ENCODE assay signal across 8 cellular contexts in genomic region chr18:62505669-62506494, GRCh38. TPM values are rescaled to one million over a fixed set of nuclear protein-coding genes. Genes with fewer than 3 reads are reported as not detected.
DNase-seq lines count a peak whose midpoint lies in the region; ATAC-seq, FAIRE-seq and TF ChIP-seq lines count a peak whose summit lies in the region.

No MANE protein-coding gene starts in this region.

- H3K9ac ChIP-seq in K562 (ENCODE audit: insufficient read depth in 1 of 2, low read depth in 2 of 2, low read length in 2 of 2) (peak overlapping the region; percentile 41 to 58; a peak in 3 of 4 replicates), mesenchymal stem cell (ENCODE audit: low read length) (peak overlapping the region; percentile 94)

- H4K8ac ChIP-seq in mesenchymal stem cell (ENCODE audit: low read length), result peak overlapping the region; percentile 90

- H3K9me3 ChIP-seq in OCI-LY7 (ENCODE audit: low read length), result no peaks in the 10 kb centered on the region
- H3K9me3 ChIP-seq in K562 (replicated peaks; ENCODE audit: control insufficient read depth, insufficient read depth, low read depth, low read length), result no peaks in the 10 kb centered on the region
- no peaks in the 10 kb centered on the region for H3K9me3 ChIP-seq in mesenchymal stem cell (ENCODE audit: control insufficient read depth, low read length)

- DNase-seq in OCI-LY7 (ENCODE audit: low spot score) (peak; percentile 56), K562 (ENCODE audit: extremely low read depth in 1 of 4, low spot score in 3 of 4) (no peak), mesenchymal stem cell (peak; percentile 38), NCI-H2196 treated with DMSO at 0.1 percent for 48 hours (lab: John Stamatoyannopoulos, UW; ENCODE audit: unreplicated experiment) (no peak), hippocampal formation (lab: John Stamatoyannopoulos, UW) (no peak)

- H3K27me3 ChIP-seq in K562 (ENCODE audit: control insufficient read depth in 2 of 2, insufficient read depth in 2 of 2, low read length in 2 of 2) (no peaks in the 10 kb centered on the region), mesenchymal stem cell (ENCODE audit: control insufficient read depth in 1 of 2, insufficient read depth in 1 of 2, low read length in 2 of 2) (no peaks in the 10 kb centered on the region)

- H4K20me1 ChIP-seq in OCI-LY7 (ENCODE audit: insufficient read depth, low read length), result no peaks in the 10 kb centered on the region
- H4K20me1 ChIP-seq in K562 (replicated peaks; ENCODE audit: control insufficient read depth, insufficient read depth, low read length), result no peaks in the 10 kb centered on the region

- peaks cover 18% of the 10 kb centered on the region for H3K4me1 ChIP-seq in OCI-LY7 (ENCODE audit: insufficient read depth, low read length, poor library complexity, severe bottlenecking)
- H3K4me1 ChIP-seq in K562 (replicated peaks in 1 of 2; ENCODE audit: control insufficient read depth in 2 of 2, insufficient read depth in 2 of 2, low read length in 2 of 2), result no peaks in the 10 kb centered on the region; a peak in 1 of 5 replicates
- H3K4me1 ChIP-seq in mesenchymal stem cell (ENCODE audit: control insufficient read depth, insufficient read depth, low read depth, low read length), result no peaks in the 10 kb centered on the region
- H3K4me1 ChIP-seq in urinary bladder (ENCODE audit: insufficient read depth), result no peaks in the 10 kb centered on the region

- no peak overlapping the region for H2BK5ac ChIP-seq in mesenchymal stem cell (ENCODE audit: low read depth, low read length, poor library complexity, severe bottlenecking)

- no peak for TF ChIP-seq EP300 in K562 (IDR thresholded peaks at IDR 0.05; ENCODE audit: low read length)

- no peak for TF ChIP-seq CTCF in OCI-LY7 (conservative IDR thresholded peaks at IDR 0.05; ENCODE audit: low read length)
- TF ChIP-seq CTCF in K562 (IDR thresholded peaks at IDR 0.05 in 2 of 3, conservative IDR thresholded peaks at IDR 0.05 in 1 of 3; ENCODE audit: insufficient read depth in 2 of 3, low read depth in 1 of 3, low read length in 3 of 3), result no peak

- ATAC-seq in GM18861 (IDR thresholded peaks at IDR 0.05; ENCODE audit: unreplicated experiment) (peak; percentile 90), HG02884 (IDR thresholded peaks at IDR 0.05; ENCODE audit: unreplicated experiment) (peak; percentile 91), K562 (peak; percentile 44)

- POLR2A ChIA-PET in OCI-LY7 (lab: Charles Lee) (interaction anchor here (0.6 kb wide), 2 partner anchors 109 to 228 kb away, joined by 3 read pairs; no protein-coding TSS in a partner anchor), K562 (lab: Yijun Ruan, JAX) (interaction anchor here (0.6 to 1.2 kb wide), 2 partner anchors 9 to 475 kb away, joined by 3 to 6 read pairs; no protein-coding TSS in a partner anchor)

- no peak overlapping the region for H3K23ac ChIP-seq in mesenchymal stem cell (ENCODE audit: low read length in 2 of 2)

- H3K4ac ChIP-seq in mesenchymal stem cell (ENCODE audit: low read depth in 1 of 2, low read length in 2 of 2), result no peak overlapping the region

- H3K36me3 ChIP-seq in OCI-LY7 (ENCODE audit: insufficient read depth, low read length) (no peaks in the 10 kb centered on the region), K562 (ENCODE audit: control insufficient read depth, insufficient read depth, low read length) (no peaks in the 10 kb centered on the region), mesenchymal stem cell (ENCODE audit: control insufficient read depth in 1 of 2, insufficient read depth in 2 of 2, low read depth in 1 of 2, low read length in 2 of 2) (no peaks in the 10 kb centered on the region), urinary bladder (ENCODE audit: insufficient read depth) (no peaks in the 10 kb centered on the region)

- no peak overlapping the region for H2BK12ac ChIP-seq in mesenchymal stem cell (ENCODE audit: low read length in 2 of 2)

- no peaks in the 10 kb centered on the region for H3K9me2 ChIP-seq in OCI-LY7 (ENCODE audit: insufficient read depth, low read length)

- H3K79me2 ChIP-seq in OCI-LY7 (ENCODE audit: insufficient read depth, low read depth, low read length) (no peaks in the 10 kb centered on the region), K562 (ENCODE audit: control insufficient read depth, insufficient read depth, low read length) (no peaks in the 10 kb centered on the region)

- TF ChIP-seq RAD21 in K562 (CRISPR knock-in tag; conservative IDR thresholded peaks at IDR 0.05 in 1 of 2, IDR thresholded peaks at IDR 0.05 in 1 of 2), result no peak

- no peaks in the 10 kb centered on the region for H3K79me1 ChIP-seq in mesenchymal stem cell (replicated peaks; ENCODE audit: low read length, poor library complexity, severe bottlenecking)

- H3K18ac ChIP-seq in mesenchymal stem cell (ENCODE audit: low read depth in 1 of 2, low read length in 2 of 2), result peak overlapping the region in 1 of 2 experiments; percentile 18

- TF ChIP-seq POLR2A in K562 (conservative IDR thresholded peaks at IDR 0.05), result no peak

- H3K4me2 ChIP-seq in OCI-LY7 (ENCODE audit: low read length) (peak overlapping the region; percentile 96), K562 (ENCODE audit: insufficient read depth, low read length) (peak overlapping the region; percentile 65), mesenchymal stem cell (ENCODE audit: low read length, poor library complexity, severe bottlenecking) (no peak overlapping the region)

- BruUV-seq in OCI-LY7 (replicated peaks; lab: Mats Ljungman, UMichigan), result no TSS peak
- BruUV-seq in K562 (replicated peaks; lab: Mats Ljungman, UMichigan), result no TSS peak

- peak overlapping the region; percentile 97; the same call in 1 of the 2 replicates for H2AFZ ChIP-seq in OCI-LY7 (ENCODE audit: low read length)
- H2AFZ ChIP-seq in K562 (ENCODE audit: low read depth, low read length), result peak overlapping the region; percentile 91
- no peak overlapping the region for H2AFZ ChIP-seq in mesenchymal stem cell (ENCODE audit: low read depth, low read length)

- in situ Hi-C loops in K562 (cut with MboI), result no loop called here

- peak overlapping the region; percentile 61 for H3K4me3 ChIP-seq in OCI-LY7 (ENCODE audit: low read depth, low read length, poor library complexity, severe bottlenecking)
- peak overlapping the region; percentile 16; the same call in 1 of the 2 replicates for H3K4me3 ChIP-seq in K562
- H3K4me3 ChIP-seq in mesenchymal stem cell (ENCODE audit: insufficient read depth in 1 of 2, low read depth in 1 of 2, low read length in 2 of 2), result peak overlapping the region; percentile 34 to 79
- H3K4me3 ChIP-seq in urinary bladder (ENCODE audit: low read depth, low read length), result peak overlapping the region; percentile 36

- H2BK120ac ChIP-seq in mesenchymal stem cell (ENCODE audit: low read depth, low read length), result no peak overlapping the region

- no peak for FAIRE-seq in K562 (lab: Jason Lieb, UNC)

- CTCF ChIA-PET in OCI-LY7 (lab: Charles Lee; ENCODE audit: unreplicated experiment) (no interaction called here), K562 (lab: Yijun Ruan, JAX; ENCODE audit: low intra/inter-chr PET ratio) (no interaction called here)

- no peak overlapping the region for H4K91ac ChIP-seq in mesenchymal stem cell (ENCODE audit: low read length)

- no peak overlapping the region for H2BK15ac ChIP-seq in mesenchymal stem cell (ENCODE audit: low read depth, poor library complexity, severe bottlenecking)

- H3K9me1 ChIP-seq in K562 (ENCODE audit: control insufficient read depth, insufficient read depth, low read length), result no peaks in the 10 kb centered on the region

- H3K14ac ChIP-seq in mesenchymal stem cell (ENCODE audit: low read length in 2 of 2), result no peak overlapping the region

- 37% methylated on average over 7 of the region's 8 CpGs for WGBS in K562 (ENCODE audit: insufficient coverage, low coverage, missing lambda C conversion rate)
- WGBS in mesenchymal stem cell, result 100% methylated on average over 5 of the region's 8 CpGs
- WGBS in urinary bladder, result 73% methylated on average over 8 of the region's 8 CpGs

- H3K27ac ChIP-seq in OCI-LY7 (ENCODE audit: low read depth, low read length, poor library complexity, severe bottlenecking) (peak overlapping the region; percentile 70), K562 (ENCODE audit: extremely low read depth, low read depth, low read length) (0 out of 3 replicates have a peak overlapping the region, but pooled peaks have one; percentile 36), mesenchymal stem cell (ENCODE audit: low read length, poor library complexity, severe bottlenecking) (no peak overlapping the region), urinary bladder (ENCODE audit: low read depth) (no peak overlapping the region)

- intact Hi-C loops in OCI-LY7 (cut with micrococcal nuclease; ENCODE audit: unreplicated experiment), result no loop called here
- intact Hi-C loops in K562 (cut with micrococcal nuclease), result no loop called here

- no peak overlapping the region for H2AK5ac ChIP-seq in mesenchymal stem cell (ENCODE audit: low read length, severe bottlenecking)

TF ChIP-seq in K562, 482 proteins besides CTCF, POLR2A, EP300 and RAD21 (continues in another document):
- no peak for TF ChIP-seq ARHGAP35 (IDR thresholded peaks at IDR 0.05; ENCODE audit: partially characterized antibody)
- TF ChIP-seq RBM25 (IDR thresholded peaks at IDR 0.05; ENCODE audit: low read depth, low read length, severe bottlenecking), result peak; percentile 53

RNA-seq across cellular contexts. Expression of gene ZCCHC2, which starts 16.9 kb away (rescaled TPM):
- 13.5 and 17.5 TPM in 2 replicates for total RNA-seq in OCI-LY7 (2014; rRNA removed; shearing (Covaris generic))
- total RNA-seq in OCI-LY7 (2022), result 16.8 and 16.9 TPM in 2 replicates
- 12.9 and 18.0 TPM in 2 replicates for total RNA-seq in K562 (2011; cell fraction: chromatin; rRNA removed; ENCODE audit: low replicate concordance)
- 12.3 and 12.5 TPM in 2 replicates for total RNA-seq in K562 (2011; cell fraction: nucleolus; rRNA removed)
- 12.9 and 13.4 TPM in 2 replicates for total RNA-seq in K562 (2011; cell fraction: nucleoplasm; rRNA removed)
- 6.0 and 6.5 TPM in 2 replicates for total RNA-seq in K562 (2014; rRNA removed)
- total RNA-seq in K562 (2014; rRNA removed; fragmentation: Illumina TruSeq; extraction: Trizol), result 4.9 and 5.7 TPM in 2 replicates
- 6.3 and 6.9 TPM in 2 replicates for total RNA-seq in K562 (2015; rRNA removed; fragmentation: Illumina TruSeq; extraction: Trizol)
- 8.5 and 9.2 TPM in 2 replicates for total RNA-seq in K562 (2021)
- polyA plus RNA-seq in K562 (2011; rRNA removed), result 7.7 and 8.4 TPM in 2 replicates
- 6.8 and 9.9 TPM in 2 replicates for polyA plus RNA-seq in K562 (2011; cell fraction: cytosol; rRNA removed)
- polyA plus RNA-seq in K562 (2011; cell fraction: nucleus; rRNA removed), result 11.9 and 15.4 TPM in 2 replicates
- polyA plus RNA-seq in K562 (2012), result 3.8 and 5.1 TPM in 2 replicates
- 5.3 and 7.1 TPM in 2 replicates for polyA plus RNA-seq in K562 (2014; fragmentation: Illumina TruSeq; extraction: Trizol)
- polyA plus RNA-seq in K562 (2014; fragmentation: Nextera tagmentation; extraction: Ambion mirVana), result 1 to 10 TPM; 1.0 to 1.9 TPM
- polyA plus RNA-seq in K562 (2014; rRNA removed), result 3.7 and 7.2 TPM in 2 replicates
- polyA minus RNA-seq in K562 (2011; rRNA and poly(A)+ RNA removed), result 16.3 and 18.6 TPM in 2 replicates
- 6.6 and 10.0 TPM in 2 replicates for polyA minus RNA-seq in K562 (2011; cell fraction: cytosol; rRNA and poly(A)+ RNA removed)
- polyA minus RNA-seq in K562 (2011; cell fraction: nucleus; rRNA and poly(A)+ RNA removed), result 11.2 and 20.2 TPM in 2 replicates
- 4.7 TPM for polyA plus RNA-seq in mesenchymal stem cell (2013, experiment 1 of 2)
- polyA plus RNA-seq in mesenchymal stem cell (2013, experiment 2 of 2), result 4.8 TPM
- 13.4 TPM for total RNA-seq in urinary bladder
- polyA plus RNA-seq in urinary bladder, result 10.8 TPM

Comparison
In these comparisons a context has a peak if more than half of its experiments do, and no peak if none do; other contexts are left out.
1. DNase-seq: peak in OCI-LY7 (single experiment) and mesenchymal stem cell (single experiment); none in K562 (0 of 4), NCI-H2196 treated with DMSO at 0.1 percent for 48 hours (single experiment) and hippocampal formation (0 of 2).
2. H3K27ac ChIP-seq: peak in OCI-LY7 (single experiment) and K562 (single experiment); none in mesenchymal stem cell (single experiment) and urinary bladder (single experiment).
3. Peak in every context shown above with its lines, with median percentiles within 50 percentile points of each other: ATAC-seq and H3K4me3 ChIP-seq.